ENCODE assay signal across 1 cellular context in genomic region chr1:174198192-174198591, GRCh38.
A peak's percentile ranks its signal among the peaks of the same experiment; 100 is the strongest.
TF ChIP-seq lines count a peak whose summit lies in the region.

No MANE protein-coding gene starts in this region.

TF ChIP-seq in IMR-90, 13 proteins besides CTCF, POLR2A, EP300 and RAD21:
- TF ChIP-seq CHD1 (IDR thresholded peaks at IDR 0.05; ENCODE audit: low read depth, low read length) (no peak), NFE2L2 (IDR thresholded peaks at IDR 0.05; ENCODE audit: low read depth, low read length) (peak; percentile 58; the same call in 1 of the 2 replicates)
